In the genomic region with DNA sequence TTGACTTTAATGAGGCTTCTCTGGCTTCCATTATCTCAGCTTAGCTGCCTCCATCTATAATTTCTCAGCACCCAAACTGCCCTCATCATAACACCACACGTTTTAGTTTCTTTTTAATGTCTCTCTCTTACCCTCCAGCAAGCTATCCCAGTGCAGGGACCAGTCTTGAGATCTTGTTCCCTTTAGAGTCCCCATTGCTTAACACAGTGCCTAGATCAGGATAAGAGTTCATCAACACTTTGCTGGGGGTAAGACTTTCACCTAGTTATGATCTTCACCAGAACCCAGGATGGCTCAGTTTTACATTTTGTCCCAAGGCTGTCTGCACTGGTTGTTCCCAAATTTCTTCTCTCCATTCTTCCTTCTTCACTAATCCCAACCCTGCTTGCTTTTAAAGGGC, we compare ENCODE assay signal across 35 cellular contexts.
"Had no signal": no experiment of that assay in that cellular context is flagged by ENCODE, and none has a peak within 500 bp of the region (broad histone marks: within the 10 kb centered on the region; RNA-seq: fewer than 3 reads in every experiment).

No MANE protein-coding gene starts in this region.

- H3K4me3 Mint-ChIP-seq: activated B cell treated with CpG ODN at 0.5 μM for 24 hours; activated CD8-positive, alpha-beta T cell treated with anti-CD3 and anti-CD28 coated beads for 36 hours; activated naive CD8-positive, alpha-beta T cell; activated T-cell treated with anti-CD3 and anti-CD28 coated beads, Interleukin-2, amount 50 U/mL, for 4 hours; activated T-helper 17 cell treated with anti-CD3 and anti-CD28 coated beads, Interleukin-2, amount 50 U/mL, for 72 hours; central memory CD8-positive, alpha-beta T cell; effector memory CD8-positive, alpha-beta T cell; T-helper 17 cell; T-helper 2 cell treated with Interferon-gamma antibody and Interleukin-4, amounts not matched to agents 5 μg/mL and 100 μg/mL, for 36 hours had no signal

- H3K36me3 Mint-ChIP-seq: activated naive CD8-positive, alpha-beta T cell had no signal

- H3K9me3 Mint-ChIP-seq: activated B cell treated with CpG ODN at 0.5 μM for 24 hours; activated CD8-positive, alpha-beta T cell treated with anti-CD3 and anti-CD28 coated beads for 36 hours; activated T-cell treated with anti-CD3 and anti-CD28 coated beads, Interleukin-2, amount 50 U/mL, for 4 hours; activated T-helper 17 cell treated with anti-CD3 and anti-CD28 coated beads, Interleukin-2, amount 50 U/mL, for 72 hours; central memory CD8-positive, alpha-beta T cell; effector memory CD8-positive, alpha-beta T cell; T-helper 2 cell treated with Interferon-gamma antibody and Interleukin-4, amounts not matched to agents 5 μg/mL and 100 μg/mL, for 36 hours had no signal

- DNase-seq: activated B cell treated with CpG ODN at 0.5 μM for 24 hours; activated CD4-positive, alpha-beta T cell treated with anti-CD3 and anti-CD28 coated beads for 48 hours; activated CD4-positive, alpha-beta T cell treated with anti-CD3 and anti-CD28 coated beads, Interleukin-2, amount 50 U/mL, for 1 hour; activated CD4-positive, alpha-beta T cell treated with anti-CD3 and anti-CD28 coated beads, Interleukin-2, amount 50 U/mL, for 48 hours; activated CD8-positive, alpha-beta memory T cell treated with anti-CD3 and anti-CD28 coated beads for 24 hours; activated CD8-positive, alpha-beta T cell treated with anti-CD3 and anti-CD28 coated beads for 36 hours; activated effector memory CD4-positive, alpha-beta T cell treated with Interleukin-2 at 50 U/mL for 16 hours; activated gamma-delta T cell treated with Interleukin-2 at 50 U/mL for 16 hours; activated naive CD4-positive, alpha-beta T cell treated with anti-CD3 and anti-CD28 coated beads, Interleukin-2, amount 50 U/mL, for 16 hours; activated naive CD4-positive, alpha-beta T cell treated with Interleukin-2 at 50 U/mL for 16 hours; activated T-cell treated with anti-CD3 and anti-CD28 coated beads, Interleukin-2, amount 50 U/mL, for 4 hours; amniotic stem cell; anterior cingulate cortex; brain microvascular endothelial cell; cortex of kidney; dermis blood vessel endothelial cell; effector CD4-positive, alpha-beta T cell; effector memory CD8-positive, alpha-beta T cell; erythroblast; foreskin keratinocyte; gastrocnemius medialis; glutamatergic neuron; heart left ventricle; T-helper 17 cell; T1000; WERI-Rb-1 had no signal

- H3K9me3 ChIP-seq: esophagus muscularis mucosa, gastrocnemius medialis, heart left ventricle had no signal

- H3K27ac ChIP-seq: brain microvascular endothelial cell, esophagus muscularis mucosa, foreskin keratinocyte, gastrocnemius medialis, heart left ventricle, WERI-Rb-1 had no signal

- FAIRE-seq: astrocyte, bronchial epithelial cell, colon had no signal

- H3K4me1 Mint-ChIP-seq: activated B cell treated with CpG ODN at 0.5 μM for 24 hours; activated T-helper 17 cell treated with anti-CD3 and anti-CD28 coated beads, Interleukin-2, amount 50 U/mL, for 72 hours; central memory CD8-positive, alpha-beta T cell; T-helper 17 cell had no signal

- H3K4me1 ChIP-seq: esophagus muscularis mucosa, gastrocnemius medialis had no signal

- ATAC-seq: activated CD4-positive, CD25-positive, alpha-beta regulatory T cell treated with anti-CD3 and anti-CD28 coated beads, Interleukin-2, amount 50 U/mL, for 24 hours; activated CD8-positive, alpha-beta T cell treated with anti-CD3 and anti-CD28 coated beads for 36 hours; activated T-cell treated with anti-CD3 and anti-CD28 coated beads, Interleukin-2, amount 50 U/mL, for 4 hours; activated T-helper 17 cell treated with anti-CD3 and anti-CD28 coated beads, Interleukin-2, amount 50 U/mL, for 72 hours; effector memory CD8-positive, alpha-beta T cell; foreskin keratinocyte; gastrocnemius medialis; heart left ventricle; T-helper 17 cell had no signal

- H3K4me3 ChIP-seq: esophagus muscularis mucosa, gastrocnemius medialis, heart left ventricle had no signal

- H3K27ac Mint-ChIP-seq: activated B cell treated with CpG ODN at 0.5 μM for 24 hours; activated CD8-positive, alpha-beta T cell treated with anti-CD3 and anti-CD28 coated beads for 36 hours; activated naive CD8-positive, alpha-beta T cell; activated T-helper 17 cell treated with anti-CD3 and anti-CD28 coated beads, Interleukin-2, amount 50 U/mL, for 72 hours; effector memory CD8-positive, alpha-beta T cell; T-helper 17 cell; T-helper 2 cell treated with Interferon-gamma antibody and Interleukin-4, amounts not matched to agents 5 μg/mL and 100 μg/mL, for 36 hours had no signal

- H3K27me3 ChIP-seq: foreskin keratinocyte had no signal

- H3K36me3 ChIP-seq: brain microvascular endothelial cell, esophagus muscularis mucosa, gastrocnemius medialis, heart left ventricle, WERI-Rb-1 had no signal
